Comparison of ENCODE assay signal across 31 cellular contexts in the genomic region with DNA sequence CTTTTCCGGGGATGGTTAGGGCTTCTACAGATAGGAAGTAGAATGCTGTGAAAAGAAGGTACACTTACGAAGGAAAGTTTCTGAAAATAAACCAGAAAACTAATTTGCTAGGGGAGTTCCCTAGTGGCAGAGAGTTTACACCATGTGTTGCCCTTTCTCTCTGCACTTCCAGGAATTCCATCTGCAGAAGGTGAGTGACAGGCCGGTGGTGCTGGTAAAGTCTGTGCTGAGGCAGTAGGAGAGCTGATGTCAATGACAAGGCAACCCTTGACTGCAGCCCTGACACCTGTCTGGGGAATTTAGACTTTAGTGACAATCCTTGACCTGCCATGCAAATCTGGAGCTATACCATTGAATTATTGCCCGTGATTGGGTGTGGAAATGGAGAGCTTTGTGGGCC.
"Had no signal": no experiment of that assay in that cellular context is flagged by ENCODE, and none has a peak within 500 bp of the region (broad histone marks: within the 10 kb centered on the region; RNA-seq: fewer than 3 reads in every experiment).

No MANE protein-coding gene starts in this region.

- H3K4me1 ChIP-seq: ascending aorta, breast epithelium, colonic mucosa, esophagus squamous epithelium, gastroesophageal sphincter, heart right ventricle had no signal

- H3K4me3 ChIP-seq: ascending aorta, breast epithelium, cardiac muscle cell, colonic mucosa, esophagus squamous epithelium, gastroesophageal sphincter, heart right ventricle, hepatocyte had no signal

- H3K36me3 Mint-ChIP-seq: activated naive CD4-positive, alpha-beta T cell treated with anti-CD3 and anti-CD28 coated beads, Interleukin-2, amount 10 ng/mL, durations not matched to agents 7 days and 5 days; activated naive CD4-positive, alpha-beta T cell treated with anti-CD3 and anti-CD28 coated beads, Interleukin-2, amount 50 U/mL, for 72 hours; activated naive CD8-positive, alpha-beta T cell treated with anti-CD3 and anti-CD28 coated beads, Interleukin-2, amount 10 ng/mL, durations not matched to agents 7 days and 5 days; brain had no signal

- H3K27ac ChIP-seq: ascending aorta, breast epithelium, cardiac muscle cell, colonic mucosa, epithelial cell of prostate, esophagus squamous epithelium, gastroesophageal sphincter, heart right ventricle, hepatocyte, WERI-Rb-1 had no signal

- H2AFZ ChIP-seq: hepatocyte had no signal

- H3K36me3 ChIP-seq: ascending aorta, breast epithelium, cardiac muscle cell, colonic mucosa, esophagus squamous epithelium, gastroesophageal sphincter, heart right ventricle, WERI-Rb-1 had no signal

- H3K4me2 ChIP-seq: hepatocyte had no signal

- H3K4me3 Mint-ChIP-seq: activated CD4-positive, alpha-beta memory T cell treated with anti-CD3 and anti-CD28 coated beads, Interleukin-2, amount 10 ng/mL, durations not matched to agents 7 days and 5 days; activated CD4-positive, alpha-beta T cell treated with anti-CD3 and anti-CD28 coated beads for 36 hours; activated CD4-positive, alpha-beta T cell treated with anti-CD3 and anti-CD28 coated beads, Interleukin-2, amount 10 ng/mL, durations not matched to agents 24 days and 14 days; activated naive CD4-positive, alpha-beta T cell treated with anti-CD3 and anti-CD28 coated beads, Interleukin-2, amount 10 ng/mL, durations not matched to agents 7 days and 5 days; activated naive CD8-positive, alpha-beta T cell treated with anti-CD3 and anti-CD28 coated beads, Interleukin-2, amount 10 ng/mL, durations not matched to agents 7 days and 5 days; activated T-cell treated with anti-CD3 and anti-CD28 coated beads, Interleukin-2, amount 50 U/mL, for 24 hours; activated T-cell treated with anti-CD3 and anti-CD28 coated beads, Interleukin-2, amount 50 U/mL, for 72 hours; brain; T-helper 2 cell treated with Interferon-gamma antibody and Interleukin-4, amounts not matched to agents 5 μg/mL and 100 μg/mL, for 36 hours had no signal

- H3K27ac Mint-ChIP-seq: activated CD4-positive, alpha-beta memory T cell treated with anti-CD3 and anti-CD28 coated beads, Interleukin-2, amount 10 ng/mL, durations not matched to agents 7 days and 5 days; activated CD4-positive, alpha-beta T cell treated with anti-CD3 and anti-CD28 coated beads for 36 hours; activated CD4-positive, alpha-beta T cell treated with anti-CD3 and anti-CD28 coated beads, Interleukin-2, amount 10 ng/mL, durations not matched to agents 24 days and 14 days; activated naive CD4-positive, alpha-beta T cell treated with anti-CD3 and anti-CD28 coated beads, Interleukin-2, amount 10 ng/mL, durations not matched to agents 7 days and 5 days; activated naive CD4-positive, alpha-beta T cell treated with anti-CD3 and anti-CD28 coated beads, Interleukin-2, amount 50 U/mL, for 72 hours; activated naive CD8-positive, alpha-beta T cell treated with anti-CD3 and anti-CD28 coated beads, Interleukin-2, amount 10 ng/mL, durations not matched to agents 7 days and 5 days; activated T-cell treated with anti-CD3 and anti-CD28 coated beads, Interleukin-2, amount 50 U/mL, for 24 hours; activated T-cell treated with anti-CD3 and anti-CD28 coated beads, Interleukin-2, amount 50 U/mL, for 72 hours; brain; T-helper 2 cell treated with Interferon-gamma antibody and Interleukin-4, amounts not matched to agents 5 μg/mL and 100 μg/mL, for 36 hours had no signal

- DNase-seq: activated CD4-positive, alpha-beta memory T cell treated with anti-CD3 and anti-CD28 coated beads, Interleukin-2, amount 10 ng/mL, durations not matched to agents 7 days and 5 days; activated CD4-positive, alpha-beta T cell treated with anti-CD3 and anti-CD28 coated beads for 36 hours; activated CD4-positive, alpha-beta T cell treated with anti-CD3 and anti-CD28 coated beads, Interleukin-2, amount 10 ng/mL, durations not matched to agents 24 days and 14 days; activated CD4-positive, CD25-positive, alpha-beta regulatory T cell; activated CD4-positive, CD25-positive, alpha-beta regulatory T cell treated with anti-CD3 and anti-CD28 coated beads, Interleukin-2, amount 50 U/mL, for 72 hours; activated CD8-positive, alpha-beta memory T cell treated with anti-CD3 and anti-CD28 coated beads, Interleukin-2, amount 50 U/mL, for 48 hours; activated gamma-delta T cell; activated naive CD4-positive, alpha-beta T cell; activated naive CD4-positive, alpha-beta T cell treated with anti-CD3 and anti-CD28 coated beads, Interleukin-2, amount 10 ng/mL, durations not matched to agents 7 days and 5 days; activated naive CD8-positive, alpha-beta T cell treated with anti-CD3 and anti-CD28 coated beads, Interleukin-2, amount 10 ng/mL, durations not matched to agents 7 days and 5 days; activated T-cell treated with anti-CD3 and anti-CD28 coated beads for 4 hours; activated T-cell treated with anti-CD3 and anti-CD28 coated beads, Interleukin-2, amount 50 U/mL, for 24 hours; activated T-cell treated with anti-CD3 and anti-CD28 coated beads, Interleukin-2, amount 50 U/mL, for 72 hours; central memory CD4-positive, alpha-beta T cell; cerebellar nuclear complex; colonic mucosa; effector CD8-positive, alpha-beta T cell; esophagus squamous epithelium; foreskin melanocyte; heart right ventricle; T1000; WERI-Rb-1 had no signal

- H3K79me2 ChIP-seq: hepatocyte had no signal

- ATAC-seq: activated CD4-positive, alpha-beta T cell treated with anti-CD3 and anti-CD28 coated beads for 36 hours; activated naive CD4-positive, alpha-beta T cell treated with anti-CD3 and anti-CD28 coated beads, Interleukin-2, amount 50 U/mL, for 72 hours; activated T-cell treated with anti-CD3 and anti-CD28 coated beads, Interleukin-2, amount 50 U/mL, for 72 hours; gastroesophageal sphincter; heart right ventricle had no signal

- H3K27me3 Mint-ChIP-seq: activated CD4-positive, alpha-beta memory T cell treated with anti-CD3 and anti-CD28 coated beads, Interleukin-2, amount 10 ng/mL, durations not matched to agents 7 days and 5 days; activated CD4-positive, alpha-beta T cell treated with anti-CD3 and anti-CD28 coated beads, Interleukin-2, amount 10 ng/mL, durations not matched to agents 24 days and 14 days; activated naive CD4-positive, alpha-beta T cell treated with anti-CD3 and anti-CD28 coated beads, Interleukin-2, amount 10 ng/mL, durations not matched to agents 7 days and 5 days; activated naive CD8-positive, alpha-beta T cell treated with anti-CD3 and anti-CD28 coated beads, Interleukin-2, amount 10 ng/mL, durations not matched to agents 7 days and 5 days; activated T-cell treated with anti-CD3 and anti-CD28 coated beads, Interleukin-2, amount 50 U/mL, for 24 hours; brain had no signal

- H3K9me3 ChIP-seq: ascending aorta, breast epithelium, colonic mucosa, esophagus squamous epithelium, gastroesophageal sphincter had no signal

- H3K4me1 Mint-ChIP-seq: activated CD4-positive, alpha-beta memory T cell treated with anti-CD3 and anti-CD28 coated beads, Interleukin-2, amount 10 ng/mL, durations not matched to agents 7 days and 5 days; activated CD4-positive, alpha-beta T cell treated with anti-CD3 and anti-CD28 coated beads for 36 hours; activated CD4-positive, alpha-beta T cell treated with anti-CD3 and anti-CD28 coated beads, Interleukin-2, amount 10 ng/mL, durations not matched to agents 24 days and 14 days; activated naive CD4-positive, alpha-beta T cell treated with anti-CD3 and anti-CD28 coated beads, Interleukin-2, amount 10 ng/mL, durations not matched to agents 7 days and 5 days; activated naive CD8-positive, alpha-beta T cell treated with anti-CD3 and anti-CD28 coated beads, Interleukin-2, amount 10 ng/mL, durations not matched to agents 7 days and 5 days had no signal

- H3K9me3 Mint-ChIP-seq: activated CD4-positive, alpha-beta memory T cell treated with anti-CD3 and anti-CD28 coated beads, Interleukin-2, amount 10 ng/mL, durations not matched to agents 7 days and 5 days; activated CD4-positive, alpha-beta T cell treated with anti-CD3 and anti-CD28 coated beads, Interleukin-2, amount 10 ng/mL, durations not matched to agents 24 days and 14 days; activated naive CD4-positive, alpha-beta T cell treated with anti-CD3 and anti-CD28 coated beads, Interleukin-2, amount 10 ng/mL, durations not matched to agents 7 days and 5 days; activated naive CD8-positive, alpha-beta T cell treated with anti-CD3 and anti-CD28 coated beads, Interleukin-2, amount 10 ng/mL, durations not matched to agents 7 days and 5 days; T-helper 2 cell treated with Interferon-gamma antibody and Interleukin-4, amounts not matched to agents 5 μg/mL and 100 μg/mL, for 36 hours had no signal

- H3K27me3 ChIP-seq: ascending aorta, breast epithelium, colonic mucosa, esophagus squamous epithelium, gastroesophageal sphincter, hepatocyte had no signal
